In genomic region chr13:109773276-109773675, GRCh38 we compare ENCODE assay signal across 15 cellular contexts. TPM values are rescaled to one million over a fixed set of nuclear protein-coding genes. Genes with fewer than 3 reads are reported as not detected.
A peak's percentile ranks its signal among the peaks of the same experiment; 100 is the strongest.
DNase-seq lines count a peak whose midpoint lies in the region; ATAC-seq and TF ChIP-seq lines count a peak whose summit lies in the region.
"Had no signal": no experiment of that assay in that cellular context is flagged by ENCODE, and none has a peak within 500 bp of the region (broad histone marks: within the 10 kb centered on the region; RNA-seq: fewer than 3 reads in every experiment).

No MANE protein-coding gene starts in this region.

- no peaks in the 10 kb centered on the region for H3K27me3 ChIP-seq in spleen (replicated peaks in 1 of 7)
- H3K27me3 ChIP-seq: gastroesophageal sphincter had no signal

- no peaks in the 10 kb centered on the region for H3K27me3 Mint-ChIP-seq in activated T-cell treated with anti-CD3 and anti-CD28 coated beads, Interleukin-2, amount 50 U/mL, for 24 hours
- H3K27me3 Mint-ChIP-seq: activated naive CD8-positive, alpha-beta T cell treated with anti-CD3 and anti-CD28 coated beads, Interleukin-2, amount 10 ng/mL, durations not matched to agents 7 days and 5 days had no signal

- intact Hi-C loops in spleen (cut with DNase I; ENCODE audit: low total_unique reads): no loop called here

- DNase-seq in activated T-cell treated with anti-CD3 and anti-CD28 coated beads, Interleukin-2, amount 50 U/mL, for 24 hours: no peak
- DNase-seq in activated T-cell treated with anti-CD3 and anti-CD28 coated beads for 4 hours: no peak
- DNase-seq in LoVo (ENCODE audit: low spot score): peak; percentile 38
- DNase-seq in astrocyte of the hippocampus (ENCODE audit: low read depth, low spot score): peak; percentile 51
- peak; percentile 34 for DNase-seq in stimulated activated naive CD8-positive, alpha-beta T cell treated with anti-CD3 and anti-CD28 coated beads, Interleukin-15, Interleukin-2, amounts not matched to agents 100 U/mL and 50 U/mL, for 24 hours
- DNase-seq in spleen: no peak
- DNase-seq: activated naive CD8-positive, alpha-beta T cell treated with anti-CD3 and anti-CD28 coated beads, Interleukin-2, amount 10 ng/mL, durations not matched to agents 7 days and 5 days; endodermal cell; mesenchymal stem cell; MM.1S; NCI-H2107; Right ventricle myocardium superior had no signal

- no peak for TF ChIP-seq POLR2A in spleen (IDR thresholded peaks at IDR 0.05)

- H3K9me3 Mint-ChIP-seq in activated T-cell treated with anti-CD3 and anti-CD28 coated beads, Interleukin-2, amount 50 U/mL, for 24 hours: no peaks in the 10 kb centered on the region
- H3K9me3 Mint-ChIP-seq: activated naive CD8-positive, alpha-beta T cell treated with anti-CD3 and anti-CD28 coated beads, Interleukin-2, amount 10 ng/mL, durations not matched to agents 7 days and 5 days; endodermal cell had no signal

- peaks cover 40% of the 10 kb centered on the region for H3K4me1 Mint-ChIP-seq in activated T-cell treated with anti-CD3 and anti-CD28 coated beads, Interleukin-2, amount 50 U/mL, for 24 hours (ENCODE audit: low read depth)

- H3K36me3 ChIP-seq in spleen: peaks cover 0 to 42% (median 4%) of the 10 kb centered on the region in 6 donors

- H3K36me3 Mint-ChIP-seq in activated T-cell treated with anti-CD3 and anti-CD28 coated beads, Interleukin-2, amount 50 U/mL, for 24 hours (ENCODE audit: low read depth): peaks cover 12% of the 10 kb centered on the region

- no peak overlapping the region for H3K27ac ChIP-seq in spleen
- H3K27ac ChIP-seq: gastroesophageal sphincter had no signal

- no peaks in the 10 kb centered on the region for H3K9me3 ChIP-seq in spleen
- H3K9me3 ChIP-seq: gastroesophageal sphincter had no signal

- H3K4me1 ChIP-seq in spleen: peaks cover 0 to 24% (median 10%) of the 10 kb centered on the region in 6 donors

- H3K4me3 ChIP-seq in spleen: no peak overlapping the region
- H3K4me3 ChIP-seq: gastroesophageal sphincter had no signal

- H3K27ac Mint-ChIP-seq in activated T-cell treated with anti-CD3 and anti-CD28 coated beads, Interleukin-2, amount 50 U/mL, for 24 hours: peak overlapping the region; percentile 51
- H3K27ac Mint-ChIP-seq: activated naive CD8-positive, alpha-beta T cell treated with anti-CD3 and anti-CD28 coated beads, Interleukin-2, amount 10 ng/mL, durations not matched to agents 7 days and 5 days; endodermal cell had no signal

- no peak for TF ChIP-seq CTCF in spleen (IDR thresholded peaks at IDR 0.05 in 8 of 11, conservative IDR thresholded peaks at IDR 0.05 in 3 of 11)

- H3K4me3 Mint-ChIP-seq in activated T-cell treated with anti-CD3 and anti-CD28 coated beads, Interleukin-2, amount 50 U/mL, for 24 hours: no peak overlapping the region
- H3K4me3 Mint-ChIP-seq: activated naive CD8-positive, alpha-beta T cell treated with anti-CD3 and anti-CD28 coated beads, Interleukin-2, amount 10 ng/mL, durations not matched to agents 7 days and 5 days; endodermal cell had no signal

- 87 to 95% (median 92%) methylated on average over 6 of the region's 6 CpGs for WGBS in spleen, 5 donors

- peak; percentile 67 for ATAC-seq in stimulated activated naive CD8-positive, alpha-beta T cell treated with anti-CD3 and anti-CD28 coated beads, Interleukin-15, Interleukin-2, amounts not matched to agents 100 U/mL and 50 U/mL, for 24 hours
- ATAC-seq in GM18909 (IDR thresholded peaks at IDR 0.05; ENCODE audit: poor library complexity, unreplicated experiment) (no peak), GM21825 (IDR thresholded peaks at IDR 0.05; ENCODE audit: unreplicated experiment) (no peak)
- ATAC-seq: gastroesophageal sphincter had no signal

RNA-seq across cellular contexts. Expression of gene IRS2, which starts 13.1 kb away (rescaled TPM):
- total RNA-seq in spleen: 10 to 100 TPM in 6 of 7 donors, 1 to 10 TPM in 1; 8.2 to 31.3 (median 17.5) TPM
- 1 to 10 TPM; 1.4 to 2.5 (median 2.0) TPM for polyA plus RNA-seq in spleen

Comparison
In these comparisons a context has a peak if more than half of its experiments do, and no peak if none do; other contexts are left out.
1. DNase-seq: peak in LoVo (single experiment), astrocyte of the hippocampus (single experiment) and stimulated activated naive CD8-positive, alpha-beta T cell treated with anti-CD3 and anti-CD28 coated beads, Interleukin-15, Interleukin-2, amounts not matched to agents 100 U/mL and 50 U/mL, for 24 hours (single experiment); none in activated T-cell treated with anti-CD3 and anti-CD28 coated beads, Interleukin-2, amount 50 U/mL, for 24 hours (single experiment), activated T-cell treated with anti-CD3 and anti-CD28 coated beads for 4 hours (single experiment) and spleen (single experiment).